Comparison of ENCODE assay signal across 8 cellular contexts in genomic region chr5:172188893-172189692, GRCh38.
DNase-seq lines count a peak whose midpoint lies in the region; TF ChIP-seq lines count a peak whose summit lies in the region.

No MANE protein-coding gene starts in this region.

- DNase-seq in COLO829 (ENCODE audit: low spot score) (peak; percentile 18), NCI-H146 (lab: John Stamatoyannopoulos, UW) (peak; percentile 44), ecto neural progenitor cell (ENCODE audit: low spot score) (peak; percentile 82), AG08396 (ENCODE audit: low spot score) (no peak), NCI-H2196 treated with DMSO at 0.1 percent for 48 hours (lab: John Stamatoyannopoulos, UW; ENCODE audit: unreplicated experiment) (no peak), NOMO-1 treated with dmso at 0.1 percent for 144 hours (lab: John Stamatoyannopoulos, UW; ENCODE audit: unreplicated experiment) (no peak), DMS53 treated with DMSO at 0.1 percent for 48 hours (lab: John Stamatoyannopoulos, UW; ENCODE audit: unreplicated experiment) (no peak)

- peaks cover 14% of the 10 kb centered on the region for H3K36me3 ChIP-seq in neutrophil

- peaks cover 30 to 35% of the 10 kb centered on the region in 2 experiments for H3K4me1 ChIP-seq in neutrophil (ENCODE audit: control insufficient read depth in 1 of 2, insufficient read depth in 1 of 2, low read depth in 1 of 2, low read length in 1 of 2)

- H3K27ac ChIP-seq in neutrophil = peak overlapping the region; percentile 99

- no peak for TF ChIP-seq CTCF in neutrophil (IDR thresholded peaks at IDR 0.05)

- no peaks in the 10 kb centered on the region for H3K27me3 ChIP-seq in neutrophil

- H3K4me3 ChIP-seq in neutrophil (ENCODE audit: low read depth in 1 of 2, low read length in 1 of 2) = peak overlapping the region; percentile 91 to 94

- no peaks in the 10 kb centered on the region for H3K9me3 ChIP-seq in neutrophil

Comparison
In these comparisons a context has a peak if more than half of its experiments do, and no peak if none do; other contexts are left out.
1. DNase-seq: peak in COLO829 (single experiment), NCI-H146 (single experiment) and ecto neural progenitor cell (single experiment); none in AG08396 (single experiment), NCI-H2196 treated with DMSO at 0.1 percent for 48 hours (single experiment), NOMO-1 treated with dmso at 0.1 percent for 144 hours (single experiment) and DMS53 treated with DMSO at 0.1 percent for 48 hours (single experiment).